ENCODE assay signal across 11 cellular contexts in genomic region chr22:31872209-31872608, GRCh38.
DNase-seq lines count a peak whose midpoint lies in the region; ATAC-seq and TF ChIP-seq lines count a peak whose summit lies in the region.
"Had no signal": no experiment of that assay in that cellular context is flagged by ENCODE, and none has a peak within 500 bp of the region (broad histone marks: within the 10 kb centered on the region; RNA-seq: fewer than 3 reads in every experiment).

No MANE protein-coding gene starts in this region.

- peak; percentile 5 for DNase-seq in stimulated activated CD4-positive, alpha-beta T cell treated with anti-CD3 and anti-CD28 coated beads, Interleukin-15, amount 100 ng/mL, for 24 hours
- DNase-seq in stimulated activated CD4-positive, alpha-beta T cell treated with anti-CD3 and anti-CD28 coated beads, Interleukin-1b, Interleukin-23, amount 100 ng/mL, for 48 hours: no peak
- DNase-seq in fibroblast of villous mesenchyme (ENCODE audit: low read depth) (peak; percentile 14), HuH-7.5 (ENCODE audit: low spot score) (no peak), NCI-H345 (lab: John Stamatoyannopoulos, UW) (no peak)
- DNase-seq: heart left ventricle; NCI-H187; stimulated activated CD4-positive, alpha-beta T cell treated with anti-CD3 and anti-CD28 coated beads, Interleukin-2, amount 100 ng/mL, for 24 hours had no signal

- ATAC-seq in SK-N-SH treated with all-trans-retinoic acid at 6 μM for 48 hours (peak; percentile 33; the same call in 1 of the 3 replicates), HG02852 (IDR thresholded peaks at IDR 0.05; ENCODE audit: unreplicated experiment) (no peak), HG03457 (IDR thresholded peaks at IDR 0.05; ENCODE audit: unreplicated experiment) (no peak)

- TF ChIP-seq CTCF in fibroblast of villous mesenchyme (IDR thresholded peaks at IDR 0.05; ENCODE audit: insufficient read depth, low read depth, low read length): peak; percentile 31

- no peak overlapping the region for H3K4me3 ChIP-seq in fibroblast of villous mesenchyme (ENCODE audit: low read depth, low read length)
- H3K4me3 ChIP-seq: heart left ventricle had no signal

TF ChIP-seq in SK-N-SH treated with all-trans-retinoic acid at 6 μM for 48 hours, 23 proteins besides CTCF, POLR2A, EP300 and RAD21:
- TF ChIP-seq ZFP30 (CRISPR knock-in tag; IDR thresholded peaks at IDR 0.05): no peak
- TF ChIP-seq CREB5 (CRISPR knock-in tag; IDR thresholded peaks at IDR 0.05; ENCODE audit: low read depth): no peak
- TF ChIP-seq ISL1 (CRISPR knock-in tag; IDR thresholded peaks at IDR 0.05): no peak
- TF ChIP-seq ZNF8 (CRISPR knock-in tag; IDR thresholded peaks at IDR 0.05): no peak
- TF ChIP-seq TCF4 (CRISPR knock-in tag; IDR thresholded peaks at IDR 0.05; ENCODE audit: borderline replicate concordance): no peak
- no peak for TF ChIP-seq BACH2 (CRISPR knock-in tag; IDR thresholded peaks at IDR 0.05; ENCODE audit: borderline replicate concordance)

Comparison
In these comparisons a context has a peak if more than half of its experiments do, and no peak if none do; other contexts are left out.
1. DNase-seq: peak in stimulated activated CD4-positive, alpha-beta T cell treated with anti-CD3 and anti-CD28 coated beads, Interleukin-15, amount 100 ng/mL, for 24 hours (single experiment) and fibroblast of villous mesenchyme (single experiment); none in stimulated activated CD4-positive, alpha-beta T cell treated with anti-CD3 and anti-CD28 coated beads, Interleukin-1b, Interleukin-23, amount 100 ng/mL, for 48 hours (single experiment), HuH-7.5 (single experiment) and NCI-H345 (single experiment).